Comparison of ENCODE assay signal across 8 cellular contexts in genomic region chr9:4983541-4984165, GRCh38. TPM values are rescaled to one million over a fixed set of nuclear protein-coding genes. Genes with fewer than 3 reads are reported as not detected.
A peak's percentile ranks its signal among the peaks of the same experiment; 100 is the strongest.
DNase-seq lines count a peak whose midpoint lies in the region; TF ChIP-seq lines count a peak whose summit lies in the region.

No MANE protein-coding gene starts in this region.

- peak; percentile 7 for DNase-seq in GM20000 (ENCODE audit: low spot score)
- DNase-seq in RWPE1 (ENCODE audit: low spot score), result no peak
- DNase-seq in sigmoid colon, result no peak
- DNase-seq in stimulated activated CD4-positive, alpha-beta T cell treated with anti-CD3 and anti-CD28 coated beads, Interleukin-4, amount 100 ng/mL, for 4 hours, result no peak
- DNase-seq in HT-29 (ENCODE audit: low spot score), result no peak
- DNase-seq in DMS114 treated with DMSO at 0.1 percent for 48 hours (lab: John Stamatoyannopoulos, UW; ENCODE audit: unreplicated experiment), result no peak
- DNase-seq in middle frontal gyrus (ENCODE audit: extremely low spot score, low spot score), result no peak

- H3K27me3 ChIP-seq in esophagus (ENCODE audit: control insufficient read depth in 1 of 2, insufficient read depth in 2 of 2, low read length in 2 of 2) (no peaks in the 10 kb centered on the region), sigmoid colon (no peaks in the 10 kb centered on the region)

- H3K36me3 ChIP-seq in esophagus (ENCODE audit: control insufficient read depth in 2 of 2, insufficient read depth in 2 of 2, low read length in 1 of 2) (no peaks in the 10 kb centered on the region), sigmoid colon (no peaks in the 10 kb centered on the region)

- no peak for TF ChIP-seq EP300 in sigmoid colon (IDR thresholded peaks at IDR 0.05)

- no peak for TF ChIP-seq POLR2A in sigmoid colon (IDR thresholded peaks at IDR 0.05)

- POLR2A ChIA-PET in RWPE1 (lab: Yijun Ruan, JAX; ENCODE audit: low non-redundant PET), result no interaction called here

- H3K4me3 ChIP-seq in esophagus (ENCODE audit: low read depth in 1 of 2, low read length in 2 of 2), result peak overlapping the region in 1 of 2 donors; percentile 89
- H3K4me3 ChIP-seq in sigmoid colon, result peak overlapping the region; percentile 64 to 94 (median 84)

- CTCF ChIA-PET in RWPE1 (lab: Yijun Ruan, JAX), result no interaction called here

- no peak for TF ChIP-seq CTCF in GM20000 (IDR thresholded peaks at IDR 0.05; ENCODE audit: extremely low read depth, missing control alignments)
- TF ChIP-seq CTCF in RWPE1 (conservative IDR thresholded peaks at IDR 0.05; ENCODE audit: low read depth), result no peak
- no peak for TF ChIP-seq CTCF in sigmoid colon (IDR thresholded peaks at IDR 0.05)

- WGBS in esophagus, 2 donors, result 47 to 48% methylated on average over 5 of the region's 5 CpGs
- 39 to 54% methylated on average over 5 of the region's 5 CpGs for WGBS in sigmoid colon, 2 donors

- H3K9me3 ChIP-seq in esophagus (ENCODE audit: control insufficient read depth in 2 of 2, insufficient read depth in 1 of 2, low read depth in 1 of 2, low read length in 1 of 2) (no peaks in the 10 kb centered on the region), sigmoid colon (no peaks in the 10 kb centered on the region)

- intact Hi-C loops in sigmoid colon (cut with DNase I), result loop anchor here (2.0 to 10.0 kb wide), 6 partner anchors 241 to 1459 kb away; partner anchors contain the start of genes CDC37L1, RFX3, RIC1 and UHRF2

- H3K27ac ChIP-seq in RWPE1 (peak overlapping the region; percentile 98), esophagus (ENCODE audit: low read depth in 2 of 2, low read length in 1 of 2) (peak overlapping the region; percentile 99 to 100), sigmoid colon (peak overlapping the region; percentile 95 to 99 (median 97))

- H3K4me1 ChIP-seq in esophagus (ENCODE audit: control insufficient read depth in 2 of 2, insufficient read depth in 2 of 2, low read length in 1 of 2), result peaks cover 0 to 4% of the 10 kb centered on the region in 2 donors
- peaks cover 0 to 43% (median 28%) of the 10 kb centered on the region in 4 donors for H3K4me1 ChIP-seq in sigmoid colon

RNA-seq across cellular contexts. Expression of gene JAK2, which starts 1.4 kb away (rescaled TPM):
- 1 to 10 TPM; 3.9 to 6.0 TPM for polyA plus RNA-seq in esophagus
- total RNA-seq in sigmoid colon, result 10 to 100 TPM; 28.5 to 36.8 (median 31.0) TPM
- 1 to 10 TPM; 5.3 to 7.7 (median 6.0) TPM for polyA plus RNA-seq in sigmoid colon
- total RNA-seq in HT-29 (2014; rRNA removed; shearing (Covaris generic)), result 0.47 and 1.3 TPM in 2 replicates

Comparison
In these comparisons a context has a peak if more than half of its experiments do, and no peak if none do; other contexts are left out.
1. RNA of gene JAK2, which starts 1.4 kb away (total RNA-seq): 28.5 to 36.8 TPM in sigmoid colon; 0.47 to 1.3 TPM in HT-29; every median in the first group is over 10 times any median in the second.
2. Peak in every context shown above with its lines, with median percentiles within 50 percentile points of each other: H3K27ac ChIP-seq.